In genomic region chr2:48227617-48228344, GRCh38 we compare ENCODE assay signal across 10 cellular contexts.
DNase-seq lines count a peak whose midpoint lies in the region; ATAC-seq and TF ChIP-seq lines count a peak whose summit lies in the region.
"Had no signal": no experiment of that assay in that cellular context is flagged by ENCODE, and none has a peak within 500 bp of the region (broad histone marks: within the 10 kb centered on the region; RNA-seq: fewer than 3 reads in every experiment).

No MANE protein-coding gene starts in this region.

- in situ Hi-C loops in G401 (cut with HindIII; ENCODE audit: low sequenced_read_pairs), result no loop called here

- 56% methylated on average over 3 of the region's 3 CpGs for WGBS in prostate gland

- H3K36me3 ChIP-seq in prostate gland, result no peaks in the 10 kb centered on the region
- H3K36me3 ChIP-seq: cardiac muscle cell had no signal

- no peak for TF ChIP-seq CTCF in prostate gland (IDR thresholded peaks at IDR 0.05)

- peak; percentile 13 for DNase-seq in GM19238 (ENCODE audit: insufficient read length, low spot score)
- DNase-seq in NOMO-1 (lab: John Stamatoyannopoulos, UW; ENCODE audit: unreplicated experiment in 2 of 2), result peak; percentile 89 to 98
- DNase-seq in skeletal muscle cell (ENCODE audit: low read depth), result peak; percentile 10
- DNase-seq in iPS-NIHi7 (ENCODE audit: extremely low spot score), result no peak
- DNase-seq in G401 (ENCODE audit: low spot score), result no peak
- DNase-seq in effector CD4-positive, alpha-beta T cell, result no peak
- no peak for DNase-seq in prostate gland (ENCODE audit: low spot score)
- DNase-seq: activated CD4-positive, alpha-beta T cell treated with anti-CD3 and anti-CD28 coated beads for 48 hours had no signal

- no peaks in the 10 kb centered on the region for H3K27me3 ChIP-seq in prostate gland (replicated peaks; ENCODE audit: insufficient read depth)
- H3K27me3 ChIP-seq: cardiac muscle cell had no signal

- H3K9me3 ChIP-seq in prostate gland, result no peaks in the 10 kb centered on the region

- peak; percentile 91 for ATAC-seq in HG02885 (IDR thresholded peaks at IDR 0.05; ENCODE audit: poor library complexity, unreplicated experiment)

- intact Hi-C loops in prostate gland (cut with DNase I), result no loop called here

- H3K27ac ChIP-seq in prostate gland, result no peak overlapping the region
- H3K27ac ChIP-seq: cardiac muscle cell had no signal

- no peak overlapping the region for H3K4me3 ChIP-seq in skeletal muscle cell (ENCODE audit: low read depth, low read length)
- H3K4me3 ChIP-seq in prostate gland, result no peak overlapping the region
- H3K4me3 ChIP-seq: cardiac muscle cell had no signal

- no peaks in the 10 kb centered on the region for H3K4me1 ChIP-seq in prostate gland (replicated peaks)

- TF ChIP-seq POLR2A in prostate gland (IDR thresholded peaks at IDR 0.05), result no peak

Comparison
In these comparisons a context has a peak if more than half of its experiments do, and no peak if none do; other contexts are left out.
1. DNase-seq: peak in GM19238 (single experiment), NOMO-1 (2 of 2) and skeletal muscle cell (single experiment); none in iPS-NIHi7 (single experiment), G401 (single experiment), effector CD4-positive, alpha-beta T cell (single experiment) and prostate gland (single experiment).